Comparison of ENCODE assay signal across 1 cellular context in the genomic region with DNA sequence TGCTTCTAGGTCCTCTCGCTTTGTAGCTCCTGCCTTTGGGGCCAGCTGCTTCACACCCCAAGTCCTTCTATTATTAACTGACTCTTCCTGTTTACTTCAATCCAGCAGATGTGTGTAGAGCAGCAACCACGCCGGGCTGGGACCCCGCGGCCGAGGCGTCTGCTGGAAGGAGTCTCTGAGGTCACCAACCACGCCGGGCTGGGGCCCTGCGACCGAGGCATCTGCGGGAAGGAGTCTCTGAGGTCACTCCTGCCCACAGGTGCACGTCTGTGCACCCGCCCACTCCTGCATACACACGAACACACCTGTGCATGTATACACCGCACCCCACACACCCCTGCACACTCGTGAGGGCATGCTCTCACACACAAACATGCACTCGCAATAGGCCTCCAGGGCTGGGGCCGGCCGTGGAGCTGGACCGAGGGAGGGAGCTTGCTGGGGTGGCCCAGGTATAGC.
TF ChIP-seq lines count a peak whose summit lies in the region.

No MANE protein-coding gene starts in this region.

TF ChIP-seq in HepG2, 621 proteins besides CTCF, POLR2A, EP300 and RAD21 (continued from another document):
- TF ChIP-seq, protein P1, sequence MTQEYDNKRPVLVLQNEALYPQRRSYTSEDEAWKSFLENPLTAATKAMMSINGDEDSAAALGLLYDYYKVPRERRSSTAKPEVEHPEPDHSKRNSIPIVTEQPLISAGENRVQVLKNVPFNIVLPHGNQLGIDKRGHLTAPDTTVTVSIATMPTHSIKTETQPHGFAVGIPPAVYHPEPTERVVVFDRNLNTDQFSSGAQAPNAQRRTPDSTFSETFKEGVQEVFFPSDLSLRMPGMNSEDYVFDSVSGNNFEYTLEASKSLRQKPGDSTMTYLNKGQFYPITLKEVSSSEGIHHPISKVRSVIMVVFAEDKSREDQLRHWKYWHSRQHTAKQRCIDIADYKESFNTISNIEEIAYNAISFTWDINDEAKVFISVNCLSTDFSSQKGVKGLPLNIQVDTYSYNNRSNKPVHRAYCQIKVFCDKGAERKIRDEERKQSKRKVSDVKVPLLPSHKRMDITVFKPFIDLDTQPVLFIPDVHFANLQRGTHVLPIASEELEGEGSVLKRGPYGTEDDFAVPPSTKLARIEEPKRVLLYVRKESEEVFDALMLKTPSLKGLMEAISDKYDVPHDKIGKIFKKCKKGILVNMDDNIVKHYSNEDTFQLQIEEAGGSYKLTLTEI (CRISPR knock-in tag; conservative IDR thresholded peaks at IDR 0.05) = no peak
- no peak for TF ChIP-seq ZNF446 (CRISPR knock-in tag; IDR thresholded peaks at IDR 0.05)
- TF ChIP-seq RNF2 (conservative IDR thresholded peaks at IDR 0.05; ENCODE audit: low read depth) = no peak
- no peak for TF ChIP-seq DR1 (CRISPR knock-in tag; IDR thresholded peaks at IDR 0.05)
- no peak for TF ChIP-seq PRMT3 (CRISPR knock-in tag; IDR thresholded peaks at IDR 0.05; ENCODE audit: borderline replicate concordance, low read depth)
- no peak for TF ChIP-seq ZNF543 (CRISPR knock-in tag; IDR thresholded peaks at IDR 0.05)
- no peak for TF ChIP-seq MLLT10 (CRISPR knock-in tag; IDR thresholded peaks at IDR 0.05)
- TF ChIP-seq MYC (CRISPR knock-in tag; IDR thresholded peaks at IDR 0.05; ENCODE audit: borderline replicate concordance) = no peak
- no peak for TF ChIP-seq GLI4 (CRISPR knock-in tag; IDR thresholded peaks at IDR 0.05; ENCODE audit: borderline replicate concordance)
- TF ChIP-seq ZNF235 (CRISPR knock-in tag; IDR thresholded peaks at IDR 0.05; ENCODE audit: borderline replicate concordance) = no peak
- TF ChIP-seq RFX1 (IDR thresholded peaks at IDR 0.05) = no peak
- TF ChIP-seq, protein P2, sequence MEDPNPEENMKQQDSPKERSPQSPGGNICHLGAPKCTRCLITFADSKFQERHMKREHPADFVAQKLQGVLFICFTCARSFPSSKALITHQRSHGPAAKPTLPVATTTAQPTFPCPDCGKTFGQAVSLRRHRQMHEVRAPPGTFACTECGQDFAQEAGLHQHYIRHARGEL (CRISPR knock-in tag; IDR thresholded peaks at IDR 0.05) = no peak
- no peak for TF ChIP-seq MTA1 (CRISPR knock-in tag; IDR thresholded peaks at IDR 0.05; ENCODE audit: borderline replicate concordance)
- TF ChIP-seq THAP11 (CRISPR knock-in tag; IDR thresholded peaks at IDR 0.05) = no peak; the same call in 1 of the 2 replicates
- TF ChIP-seq NR2F1 (CRISPR knock-in tag; IDR thresholded peaks at IDR 0.05) = no peak
- TF ChIP-seq HMG20A (CRISPR knock-in tag; IDR thresholded peaks at IDR 0.05; ENCODE audit: borderline replicate concordance) = no peak
- no peak for TF ChIP-seq ZNF354B (CRISPR knock-in tag; IDR thresholded peaks at IDR 0.05)
- no peak for TF ChIP-seq FOXP1 (IDR thresholded peaks at IDR 0.05)
- TF ChIP-seq FOXP1 (CRISPR knock-in tag; IDR thresholded peaks at IDR 0.05) = no peak
- 0 out of 2 replicates have a peak, but pooled peaks have one; percentile 24 for TF ChIP-seq KMT2B (CRISPR knock-in tag; IDR thresholded peaks at IDR 0.05)
- peak; percentile 1; the same call in 1 of the 2 replicates for TF ChIP-seq NFYB (CRISPR knock-in tag; IDR thresholded peaks at IDR 0.05)
- TF ChIP-seq, protein P3, sequence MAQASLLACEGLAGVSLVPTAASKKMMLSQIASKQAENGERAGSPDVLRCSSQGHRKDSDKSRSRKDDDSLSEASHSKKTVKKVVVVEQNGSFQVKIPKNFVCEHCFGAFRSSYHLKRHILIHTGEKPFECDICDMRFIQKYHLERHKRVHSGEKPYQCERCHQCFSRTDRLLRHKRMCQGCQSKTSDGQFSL (CRISPR knock-in tag; IDR thresholded peaks at IDR 0.05) = no peak
- TF ChIP-seq TSC22D2 (CRISPR knock-in tag; IDR thresholded peaks at IDR 0.05; ENCODE audit: borderline replicate concordance) = no peak
- no peak for TF ChIP-seq ZNF747 (CRISPR knock-in tag; IDR thresholded peaks at IDR 0.05; ENCODE audit: borderline replicate concordance)
